In the genomic region with DNA sequence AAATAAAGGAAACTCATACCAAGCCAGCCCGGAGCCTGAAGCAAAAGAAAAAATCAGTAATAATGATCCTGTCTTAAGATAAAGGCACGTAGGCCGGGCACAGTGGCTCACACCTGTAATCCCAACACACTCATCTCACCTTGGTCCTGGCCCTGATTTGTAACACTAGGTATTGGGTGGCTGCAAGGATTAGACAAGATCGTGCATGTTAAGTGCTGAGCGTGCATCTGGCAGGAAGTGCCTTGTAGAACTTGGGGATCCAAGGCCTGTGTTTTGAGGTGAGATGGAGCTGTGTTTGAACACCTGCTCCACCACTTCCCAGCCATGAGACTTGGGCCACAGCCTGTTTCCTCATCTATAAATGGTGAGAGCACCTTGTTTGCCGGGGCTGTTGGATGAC, we compare ENCODE assay signal across 1 cellular context.
TF ChIP-seq lines count a peak whose summit lies in the region.

No MANE protein-coding gene starts in this region.

TF ChIP-seq in SK-N-SH treated with all-trans-retinoic acid at 6 μM for 48 hours, 23 proteins besides CTCF, POLR2A, EP300 and RAD21 (continued from another document):
- TF ChIP-seq, protein P1, sequence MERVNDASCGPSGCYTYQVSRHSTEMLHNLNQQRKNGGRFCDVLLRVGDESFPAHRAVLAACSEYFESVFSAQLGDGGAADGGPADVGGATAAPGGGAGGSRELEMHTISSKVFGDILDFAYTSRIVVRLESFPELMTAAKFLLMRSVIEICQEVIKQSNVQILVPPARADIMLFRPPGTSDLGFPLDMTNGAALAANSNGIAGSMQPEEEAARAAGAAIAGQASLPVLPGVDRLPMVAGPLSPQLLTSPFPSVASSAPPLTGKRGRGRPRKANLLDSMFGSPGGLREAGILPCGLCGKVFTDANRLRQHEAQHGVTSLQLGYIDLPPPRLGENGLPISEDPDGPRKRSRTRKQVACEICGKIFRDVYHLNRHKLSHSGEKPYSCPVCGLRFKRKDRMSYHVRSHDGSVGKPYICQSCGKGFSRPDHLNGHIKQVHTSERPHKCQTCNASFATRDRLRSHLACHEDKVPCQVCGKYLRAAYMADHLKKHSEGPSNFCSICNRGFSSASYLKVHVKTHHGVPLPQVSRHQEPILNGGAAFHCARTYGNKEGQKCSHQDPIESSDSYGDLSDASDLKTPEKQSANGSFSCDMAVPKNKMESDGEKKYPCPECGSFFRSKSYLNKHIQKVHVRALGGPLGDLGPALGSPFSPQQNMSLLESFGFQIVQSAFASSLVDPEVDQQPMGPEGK (CRISPR knock-in tag; IDR thresholded peaks at IDR 0.05; ENCODE audit: borderline replicate concordance) = no peak
- TF ChIP-seq BACH2 (CRISPR knock-in tag; IDR thresholded peaks at IDR 0.05; ENCODE audit: borderline replicate concordance) = no peak
